In the genomic region with DNA sequence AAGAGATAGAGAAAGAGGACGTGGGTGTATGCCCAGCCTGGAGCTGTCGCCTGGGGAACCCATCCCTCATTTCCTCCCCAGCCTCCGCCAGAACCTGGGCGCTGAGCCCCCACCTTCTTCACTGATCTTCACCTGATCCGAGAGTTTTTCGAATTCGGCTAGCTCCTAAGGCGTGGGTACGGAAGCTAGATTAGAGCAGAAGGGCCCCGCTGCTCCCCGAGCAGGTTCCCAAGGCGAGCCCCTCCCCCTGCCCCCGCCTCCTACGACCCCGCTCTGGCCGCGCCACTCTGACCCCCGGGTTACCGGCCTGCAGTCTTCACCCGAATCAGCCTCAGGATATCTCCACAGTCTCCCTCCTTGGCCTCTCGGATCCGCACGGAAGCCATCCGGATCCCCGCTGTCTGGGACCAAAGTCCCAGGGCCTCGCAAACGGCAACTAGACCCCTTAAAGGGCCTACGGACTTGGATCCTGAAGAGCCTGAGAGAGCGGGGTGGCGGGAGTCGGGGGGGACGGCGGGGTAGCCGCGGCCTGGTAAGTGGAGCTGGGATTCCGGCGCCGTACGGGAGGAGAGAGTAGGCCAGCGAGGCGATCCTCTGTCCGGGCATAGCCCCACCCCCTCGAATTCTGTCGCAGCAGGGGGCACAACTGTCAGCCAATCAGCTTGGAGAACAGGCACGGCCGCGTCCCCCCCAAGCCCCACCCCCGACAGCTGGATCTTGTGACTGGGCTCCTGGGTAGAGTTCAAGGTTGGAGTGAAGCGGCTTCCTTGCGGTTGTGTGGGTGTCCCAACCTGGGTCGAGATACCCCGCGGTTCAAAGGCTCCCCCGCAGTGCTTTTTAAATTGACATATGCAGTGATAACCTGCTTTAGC, we compare ENCODE assay signal across 1 cellular context.
A peak's percentile ranks its signal among the peaks of the same experiment; 100 is the strongest.
TF ChIP-seq lines count a peak whose summit lies in the region.

A gene (minus strand): TSS at position 572 of the 872 bp plus-strand sequence. CDS start 186 bp downstream, at position 386.

TF ChIP-seq in HepG2, 621 proteins besides CTCF, POLR2A, EP300 and RAD21 (continued from another document and continues in another):
- TF ChIP-seq, protein P1, sequence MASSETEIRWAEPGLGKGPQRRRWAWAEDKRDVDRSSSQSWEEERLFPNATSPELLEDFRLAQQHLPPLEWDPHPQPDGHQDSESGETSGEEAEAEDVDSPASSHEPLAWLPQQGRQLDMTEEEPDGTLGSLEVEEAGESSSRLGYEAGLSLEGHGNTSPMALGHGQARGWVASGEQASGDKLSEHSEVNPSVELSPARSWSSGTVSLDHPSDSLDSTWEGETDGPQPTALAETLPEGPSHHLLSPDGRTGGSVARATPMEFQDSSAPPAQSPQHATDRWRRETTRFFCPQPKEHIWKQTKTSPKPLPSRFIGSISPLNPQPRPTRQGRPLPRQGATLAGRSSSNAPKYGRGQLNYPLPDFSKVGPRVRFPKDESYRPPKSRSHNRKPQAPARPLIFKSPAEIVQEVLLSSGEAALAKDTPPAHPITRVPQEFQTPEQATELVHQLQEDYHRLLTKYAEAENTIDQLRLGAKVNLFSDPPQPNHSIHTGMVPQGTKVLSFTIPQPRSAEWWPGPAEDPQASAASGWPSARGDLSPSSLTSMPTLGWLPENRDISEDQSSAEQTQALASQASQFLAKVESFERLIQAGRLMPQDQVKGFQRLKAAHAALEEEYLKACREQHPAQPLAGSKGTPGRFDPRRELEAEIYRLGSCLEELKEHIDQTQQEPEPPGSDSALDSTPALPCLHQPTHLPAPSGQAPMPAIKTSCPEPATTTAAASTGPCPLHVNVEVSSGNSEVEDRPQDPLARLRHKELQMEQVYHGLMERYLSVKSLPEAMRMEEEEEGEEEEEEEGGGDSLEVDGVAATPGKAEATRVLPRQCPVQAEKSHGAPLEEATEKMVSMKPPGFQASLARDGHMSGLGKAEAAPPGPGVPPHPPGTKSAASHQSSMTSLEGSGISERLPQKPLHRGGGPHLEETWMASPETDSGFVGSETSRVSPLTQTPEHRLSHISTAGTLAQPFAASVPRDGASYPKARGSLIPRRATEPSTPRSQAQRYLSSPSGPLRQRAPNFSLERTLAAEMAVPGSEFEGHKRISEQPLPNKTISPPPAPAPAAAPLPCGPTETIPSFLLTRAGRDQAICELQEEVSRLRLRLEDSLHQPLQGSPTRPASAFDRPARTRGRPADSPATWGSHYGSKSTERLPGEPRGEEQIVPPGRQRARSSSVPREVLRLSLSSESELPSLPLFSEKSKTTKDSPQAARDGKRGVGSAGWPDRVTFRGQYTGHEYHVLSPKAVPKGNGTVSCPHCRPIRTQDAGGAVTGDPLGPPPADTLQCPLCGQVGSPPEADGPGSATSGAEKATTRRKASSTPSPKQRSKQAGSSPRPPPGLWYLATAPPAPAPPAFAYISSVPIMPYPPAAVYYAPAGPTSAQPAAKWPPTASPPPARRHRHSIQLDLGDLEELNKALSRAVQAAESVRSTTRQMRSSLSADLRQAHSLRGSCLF (CRISPR knock-in tag; IDR thresholded peaks at IDR 0.05; ENCODE audit: borderline replicate concordance), result no peak
- TF ChIP-seq MEIS2 (CRISPR knock-in tag; IDR thresholded peaks at IDR 0.05) (peak; percentile 68; the same call in 1 of the 2 replicates), SKI (IDR thresholded peaks at IDR 0.05; ENCODE audit: partially characterized antibody) (peak; percentile 74), NCOA1 (CRISPR knock-in tag; IDR thresholded peaks at IDR 0.05) (no peak), ZNF430 (CRISPR knock-in tag; IDR thresholded peaks at IDR 0.05) (peak; percentile 81; the same call in 1 of the 2 replicates), POLR2AphosphoS5 (IDR thresholded peaks at IDR 0.05; ENCODE audit: low read depth, low read length) (peak; percentile 89), JUNB (CRISPR knock-in tag; IDR thresholded peaks at IDR 0.05; ENCODE audit: borderline replicate concordance) (no peak), ZNF652 (CRISPR knock-in tag; IDR thresholded peaks at IDR 0.05; ENCODE audit: borderline replicate concordance, low read depth) (no peak), ZNF816 (CRISPR knock-in tag; IDR thresholded peaks at IDR 0.05; ENCODE audit: borderline replicate concordance) (peak; percentile 69; the same call in 1 of the 2 replicates), NCOA2 (CRISPR knock-in tag; IDR thresholded peaks at IDR 0.05) (peak; percentile 69), ZNF746 (CRISPR knock-in tag; IDR thresholded peaks at IDR 0.05) (0 out of 2 replicates have a peak, but pooled peaks have one; percentile 32), SRY (CRISPR knock-in tag; IDR thresholded peaks at IDR 0.05) (no peak), KMT2A (CRISPR knock-in tag; IDR thresholded peaks at IDR 0.05) (0 out of 2 replicates have a peak, but pooled peaks have one; percentile 62), RFX3 (CRISPR knock-in tag; IDR thresholded peaks at IDR 0.05) (no peak), FOXM1 (CRISPR knock-in tag; IDR thresholded peaks at IDR 0.05) (no peak), ZNF431 (CRISPR knock-in tag; IDR thresholded peaks at IDR 0.05; ENCODE audit: borderline replicate concordance, low read depth) (0 out of 2 replicates have a peak, but pooled peaks have one; percentile 20), NFYC (CRISPR knock-in tag; IDR thresholded peaks at IDR 0.05) (peak; percentile 78), ZNF737 (CRISPR knock-in tag; IDR thresholded peaks at IDR 0.05; ENCODE audit: borderline replicate concordance) (no peak), NFATC3 (CRISPR knock-in tag; IDR thresholded peaks at IDR 0.05) (no peak), HNF4A (CRISPR knock-in tag; IDR thresholded peaks at IDR 0.05) (peak; percentile 71), ZNF251 (CRISPR knock-in tag; IDR thresholded peaks at IDR 0.05) (no peak), ZNF44 (CRISPR knock-in tag; IDR thresholded peaks at IDR 0.05) (no peak), ZNF232 (CRISPR knock-in tag; IDR thresholded peaks at IDR 0.05; ENCODE audit: borderline replicate concordance) (peak; percentile 76; the same call in 1 of the 2 replicates), GABPA (IDR thresholded peaks at IDR 0.05; ENCODE audit: low read depth, low read length) (no peak), GABPA (CRISPR knock-in tag; IDR thresholded peaks at IDR 0.05; ENCODE audit: low read depth) (0 out of 2 replicates have a peak, but pooled peaks have one; percentile 31), MAZ (IDR thresholded peaks at IDR 0.05; ENCODE audit: borderline replicate concordance, low read depth, low read length) (peak; percentile 67), MAZ (CRISPR knock-in tag; IDR thresholded peaks at IDR 0.05; ENCODE audit: low read depth) (peak; percentile 71; the same call in 1 of the 2 replicates), NFE2L2 (IDR thresholded peaks at IDR 0.05; ENCODE audit: low read length) (no peak), ZNF263 (CRISPR knock-in tag; IDR thresholded peaks at IDR 0.05) (peak; percentile 50; the same call in 1 of the 2 replicates), ZNF605 (CRISPR knock-in tag; IDR thresholded peaks at IDR 0.05) (0 out of 2 replicates have a peak, but pooled peaks have one; percentile 44), JDP2 (CRISPR knock-in tag; IDR thresholded peaks at IDR 0.05; ENCODE audit: borderline replicate concordance) (no peak), CEBPG (CRISPR knock-in tag; IDR thresholded peaks at IDR 0.05) (no peak), ZNF335 (CRISPR knock-in tag; IDR thresholded peaks at IDR 0.05) (no peak), FOSL2 (CRISPR knock-in tag; IDR thresholded peaks at IDR 0.05) (peak; percentile 38), GZF1 (CRISPR knock-in tag; IDR thresholded peaks at IDR 0.05) (no peak), ZNF841 (CRISPR knock-in tag; IDR thresholded peaks at IDR 0.05; ENCODE audit: borderline replicate concordance) (no peak), RFX5 (IDR thresholded peaks at IDR 0.05; ENCODE audit: low read depth, low read length) (0 out of 2 replicates have a peak, but pooled peaks have one; percentile 13), RXRB (CRISPR knock-in tag; IDR thresholded peaks at IDR 0.05; ENCODE audit: borderline replicate concordance) (peak; percentile 81), KLF11 (CRISPR knock-in tag; IDR thresholded peaks at IDR 0.05) (peak; percentile 89; the same call in 1 of the 2 replicates), ZNF460 (CRISPR knock-in tag; IDR thresholded peaks at IDR 0.05; ENCODE audit: borderline replicate concordance) (no peak)
- TF ChIP-seq, protein P2, sequence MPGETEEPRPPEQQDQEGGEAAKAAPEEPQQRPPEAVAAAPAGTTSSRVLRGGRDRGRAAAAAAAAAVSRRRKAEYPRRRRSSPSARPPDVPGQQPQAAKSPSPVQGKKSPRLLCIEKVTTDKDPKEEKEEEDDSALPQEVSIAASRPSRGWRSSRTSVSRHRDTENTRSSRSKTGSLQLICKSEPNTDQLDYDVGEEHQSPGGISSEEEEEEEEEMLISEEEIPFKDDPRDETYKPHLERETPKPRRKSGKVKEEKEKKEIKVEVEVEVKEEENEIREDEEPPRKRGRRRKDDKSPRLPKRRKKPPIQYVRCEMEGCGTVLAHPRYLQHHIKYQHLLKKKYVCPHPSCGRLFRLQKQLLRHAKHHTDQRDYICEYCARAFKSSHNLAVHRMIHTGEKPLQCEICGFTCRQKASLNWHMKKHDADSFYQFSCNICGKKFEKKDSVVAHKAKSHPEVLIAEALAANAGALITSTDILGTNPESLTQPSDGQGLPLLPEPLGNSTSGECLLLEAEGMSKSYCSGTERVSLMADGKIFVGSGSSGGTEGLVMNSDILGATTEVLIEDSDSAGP (CRISPR knock-in tag; IDR thresholded peaks at IDR 0.05; ENCODE audit: borderline replicate concordance), result peak; percentile 57; the same call in 1 of the 2 replicates
- TF ChIP-seq, protein P3, sequence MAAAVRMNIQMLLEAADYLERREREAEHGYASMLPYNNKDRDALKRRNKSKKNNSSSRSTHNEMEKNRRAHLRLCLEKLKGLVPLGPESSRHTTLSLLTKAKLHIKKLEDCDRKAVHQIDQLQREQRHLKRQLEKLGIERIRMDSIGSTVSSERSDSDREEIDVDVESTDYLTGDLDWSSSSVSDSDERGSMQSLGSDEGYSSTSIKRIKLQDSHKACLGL (CRISPR knock-in tag; IDR thresholded peaks at IDR 0.05), result peak; percentile 53; the same call in 1 of the 2 replicates
- TF ChIP-seq, protein P4, sequence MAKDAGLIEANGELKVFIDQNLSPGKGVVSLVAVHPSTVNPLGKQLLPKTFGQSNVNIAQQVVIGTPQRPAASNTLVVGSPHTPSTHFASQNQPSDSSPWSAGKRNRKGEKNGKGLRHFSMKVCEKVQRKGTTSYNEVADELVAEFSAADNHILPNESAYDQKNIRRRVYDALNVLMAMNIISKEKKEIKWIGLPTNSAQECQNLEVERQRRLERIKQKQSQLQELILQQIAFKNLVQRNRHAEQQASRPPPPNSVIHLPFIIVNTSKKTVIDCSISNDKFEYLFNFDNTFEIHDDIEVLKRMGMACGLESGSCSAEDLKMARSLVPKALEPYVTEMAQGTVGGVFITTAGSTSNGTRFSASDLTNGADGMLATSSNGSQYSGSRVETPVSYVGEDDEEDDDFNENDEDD (CRISPR knock-in tag; IDR thresholded peaks at IDR 0.05; ENCODE audit: borderline replicate concordance), result peak; percentile 21; the same call in 1 of the 2 replicates
- TF ChIP-seq, protein P5, sequence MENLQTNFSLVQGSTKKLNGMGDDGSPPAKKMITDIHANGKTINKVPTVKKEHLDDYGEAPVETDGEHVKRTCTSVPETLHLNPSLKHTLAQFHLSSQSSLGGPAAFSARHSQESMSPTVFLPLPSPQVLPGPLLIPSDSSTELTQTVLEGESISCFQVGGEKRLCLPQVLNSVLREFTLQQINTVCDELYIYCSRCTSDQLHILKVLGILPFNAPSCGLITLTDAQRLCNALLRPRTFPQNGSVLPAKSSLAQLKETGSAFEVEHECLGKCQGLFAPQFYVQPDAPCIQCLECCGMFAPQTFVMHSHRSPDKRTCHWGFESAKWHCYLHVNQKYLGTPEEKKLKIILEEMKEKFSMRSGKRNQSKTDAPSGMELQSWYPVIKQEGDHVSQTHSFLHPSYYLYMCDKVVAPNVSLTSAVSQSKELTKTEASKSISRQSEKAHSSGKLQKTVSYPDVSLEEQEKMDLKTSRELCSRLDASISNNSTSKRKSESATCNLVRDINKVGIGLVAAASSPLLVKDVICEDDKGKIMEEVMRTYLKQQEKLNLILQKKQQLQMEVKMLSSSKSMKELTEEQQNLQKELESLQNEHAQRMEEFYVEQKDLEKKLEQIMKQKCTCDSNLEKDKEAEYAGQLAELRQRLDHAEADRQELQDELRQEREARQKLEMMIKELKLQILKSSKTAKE (CRISPR knock-in tag; IDR thresholded peaks at IDR 0.05; ENCODE audit: borderline replicate concordance), result peak; percentile 35; the same call in 1 of the 2 replicates
- TF ChIP-seq, protein P6, sequence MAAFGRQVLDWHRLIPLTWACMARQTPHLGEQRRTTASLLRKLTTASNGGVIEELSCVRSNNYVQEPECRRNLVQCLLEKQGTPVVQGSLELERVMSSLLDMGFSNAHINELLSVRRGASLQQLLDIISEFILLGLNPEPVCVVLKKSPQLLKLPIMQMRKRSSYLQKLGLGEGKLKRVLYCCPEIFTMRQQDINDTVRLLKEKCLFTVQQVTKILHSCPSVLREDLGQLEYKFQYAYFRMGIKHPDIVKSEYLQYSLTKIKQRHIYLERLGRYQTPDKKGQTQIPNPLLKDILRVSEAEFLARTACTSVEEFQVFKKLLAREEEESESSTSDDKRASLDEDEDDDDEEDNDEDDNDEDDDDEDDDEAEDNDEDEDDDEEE (CRISPR knock-in tag; IDR thresholded peaks at IDR 0.05), result peak; percentile 72; the same call in 1 of the 2 replicates
- TF ChIP-seq, protein P7, sequence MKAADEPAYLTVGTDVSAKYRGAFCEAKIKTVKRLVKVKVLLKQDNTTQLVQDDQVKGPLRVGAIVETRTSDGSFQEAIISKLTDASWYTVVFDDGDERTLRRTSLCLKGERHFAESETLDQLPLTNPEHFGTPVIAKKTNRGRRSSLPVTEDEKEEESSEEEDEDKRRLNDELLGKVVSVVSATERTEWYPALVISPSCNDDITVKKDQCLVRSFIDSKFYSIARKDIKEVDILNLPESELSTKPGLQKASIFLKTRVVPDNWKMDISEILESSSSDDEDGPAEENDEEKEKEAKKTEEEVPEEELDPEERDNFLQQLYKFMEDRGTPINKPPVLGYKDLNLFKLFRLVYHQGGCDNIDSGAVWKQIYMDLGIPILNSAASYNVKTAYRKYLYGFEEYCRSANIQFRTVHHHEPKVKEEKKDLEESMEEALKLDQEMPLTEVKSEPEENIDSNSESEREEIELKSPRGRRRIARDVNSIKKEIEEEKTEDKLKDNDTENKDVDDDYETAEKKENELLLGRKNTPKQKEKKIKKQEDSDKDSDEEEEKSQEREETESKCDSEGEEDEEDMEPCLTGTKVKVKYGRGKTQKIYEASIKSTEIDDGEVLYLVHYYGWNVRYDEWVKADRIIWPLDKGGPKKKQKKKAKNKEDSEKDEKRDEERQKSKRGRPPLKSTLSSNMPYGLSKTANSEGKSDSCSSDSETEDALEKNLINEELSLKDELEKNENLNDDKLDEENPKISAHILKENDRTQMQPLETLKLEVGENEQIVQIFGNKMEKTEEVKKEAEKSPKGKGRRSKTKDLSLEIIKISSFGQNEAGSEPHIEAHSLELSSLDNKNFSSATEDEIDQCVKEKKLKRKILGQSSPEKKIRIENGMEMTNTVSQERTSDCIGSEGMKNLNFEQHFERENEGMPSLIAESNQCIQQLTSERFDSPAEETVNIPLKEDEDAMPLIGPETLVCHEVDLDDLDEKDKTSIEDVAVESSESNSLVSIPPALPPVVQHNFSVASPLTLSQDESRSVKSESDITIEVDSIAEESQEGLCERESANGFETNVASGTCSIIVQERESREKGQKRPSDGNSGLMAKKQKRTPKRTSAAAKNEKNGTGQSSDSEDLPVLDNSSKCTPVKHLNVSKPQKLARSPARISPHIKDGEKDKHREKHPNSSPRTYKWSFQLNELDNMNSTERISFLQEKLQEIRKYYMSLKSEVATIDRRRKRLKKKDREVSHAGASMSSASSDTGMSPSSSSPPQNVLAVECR (CRISPR knock-in tag; IDR thresholded peaks at IDR 0.05; ENCODE audit: borderline replicate concordance), result peak; percentile 73
